ENCODE assay signal across 24 cellular contexts in the genomic region with DNA sequence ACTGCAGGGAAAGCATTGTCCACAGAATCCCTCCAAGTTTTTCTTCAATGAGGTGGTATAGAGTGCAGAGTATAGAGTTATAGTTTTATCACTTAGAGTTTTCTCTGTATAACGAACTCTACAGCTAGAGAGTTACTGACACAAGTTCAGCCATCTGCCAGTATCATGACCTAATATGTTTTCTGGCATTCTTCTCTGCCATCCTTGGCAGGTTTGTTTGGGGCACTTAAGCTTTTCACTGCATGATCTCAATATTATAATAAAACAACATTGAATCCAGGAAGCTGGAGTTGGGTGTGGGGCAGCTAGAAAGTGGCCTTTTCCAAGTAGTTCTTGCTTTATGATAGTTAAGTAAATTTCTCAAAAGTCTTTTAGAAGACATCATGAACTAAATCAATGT.
"Had no signal": no experiment of that assay in that cellular context is flagged by ENCODE, and none has a peak within 500 bp of the region (broad histone marks: within the 10 kb centered on the region; RNA-seq: fewer than 3 reads in every experiment).

No MANE protein-coding gene starts in this region.

- DNase-seq: occipital lobe; ovary; posterior cingulate gyrus; psoas muscle; right cardiac atrium; right lobe of liver; sigmoid colon; small intestine; stimulated activated CD4-positive, alpha-beta T cell treated with anti-CD3 and anti-CD28 coated beads, Interleukin-15, amount 100 ng/mL, for 24 hours; stimulated activated CD4-positive, alpha-beta T cell treated with anti-CD3 and anti-CD28 coated beads, Interleukin-2, amount 100 ng/mL, for 24 hours; stimulated activated CD4-positive, alpha-beta T cell treated with anti-CD3 and anti-CD28 coated beads, Interleukin-2, amount 100 ng/mL, for 48 hours; stimulated activated CD4-positive, alpha-beta T cell treated with anti-CD3 and anti-CD28 coated beads, Interleukin-4, amount 100 ng/mL, for 24 hours; stimulated activated naive B cell treated with anti-CD40 and anti-IgM and Interleukin-4, amounts not matched to agents 10 μg/mL and 1 μg/mL and 100 μg/mL, for 72 hours; stimulated activated naive CD4-positive, alpha-beta T cell treated with Interleukin-2 at 50 U/mL for 16 hours; stomach; thyroid gland; trophoblast cell; upper lobe of left lung had no signal

- H3K4me3 ChIP-seq: neural progenitor cell, ovary, psoas muscle, right lobe of liver, sigmoid colon, stomach, thoracic aorta, thyroid gland, tibial nerve, upper lobe of left lung, vagina had no signal

- H3K36me3 ChIP-seq: ovary, right lobe of liver, sigmoid colon, stomach, thoracic aorta, thyroid gland, tibial nerve, upper lobe of left lung, vagina had no signal

- H3K27me3 ChIP-seq: neural progenitor cell, ovary, right lobe of liver, sigmoid colon, stomach, thyroid gland, tibial nerve, upper lobe of left lung, vagina had no signal

- H3K9me3 ChIP-seq: ovary, psoas muscle, right lobe of liver, sigmoid colon, stomach, thoracic aorta, thyroid gland, tibial nerve, upper lobe of left lung, vagina had no signal

- H3K4me1 ChIP-seq: neural progenitor cell, parathyroid adenoma, psoas muscle, right lobe of liver, sigmoid colon, stomach, thyroid gland, tibial nerve, upper lobe of left lung, vagina had no signal

- H3K27ac ChIP-seq: neural progenitor cell, ovary, parathyroid adenoma, psoas muscle, right lobe of liver, sigmoid colon, stomach, thoracic aorta, thyroid gland, tibial nerve, upper lobe of left lung, vagina had no signal

- ATAC-seq: psoas muscle; right cardiac atrium; right lobe of liver; stimulated activated effector memory CD8-positive, alpha-beta T cell treated with anti-CD3 and anti-CD28 coated beads, Interleukin-12 subunit alpha, Interleukin-12 subunit beta, amount 100 ng/mL, for 72 hours; stimulated activated naive B cell treated with anti-CD40 and anti-IgM and Interleukin-4, amounts not matched to agents 10 μg/mL and 1 μg/mL and 100 μg/mL, for 72 hours had no signal
